ENCODE assay signal across 20 cellular contexts in the genomic region with DNA sequence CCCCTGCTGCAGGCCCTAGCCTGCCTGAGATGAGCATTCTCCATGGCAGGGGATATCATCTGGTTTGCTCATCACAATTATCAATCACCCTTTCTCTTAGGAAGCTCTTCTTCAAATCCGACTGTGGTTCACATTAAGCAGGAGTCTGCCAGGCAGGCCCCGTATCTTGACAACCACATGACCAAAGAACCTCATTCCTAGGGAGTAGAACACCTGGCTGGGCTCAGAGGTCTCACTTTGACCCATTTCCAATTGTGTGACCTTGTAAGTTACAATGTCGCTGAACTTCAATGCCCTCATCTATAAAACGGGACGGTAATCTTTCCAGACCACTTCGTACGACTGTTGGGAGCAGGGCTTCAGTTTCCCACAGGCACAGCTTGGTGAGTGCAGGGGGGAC.
"Had no signal": no experiment of that assay in that cellular context is flagged by ENCODE, and none has a peak within 500 bp of the region (broad histone marks: within the 10 kb centered on the region; RNA-seq: fewer than 3 reads in every experiment).

No MANE protein-coding gene starts in this region.

- H3K9me3 Mint-ChIP-seq: dendritic cell treated with granulocyte-macrophage colony-stimulating factor and Interleukin-4, amounts not matched to agents 40 ng/mL and 50 ng/mL, for 4 days; naive B cell; stimulated activated memory B cell treated with anti-CD40 and anti-IgM and Interleukin-4, amounts not matched to agents 10 μg/mL and 1 μg/mL and 100 μg/mL, for 72 hours; stimulated activated naive CD8-positive, alpha-beta T cell treated with anti-CD3 and anti-CD28 coated beads, Interleukin-15, Interleukin-2, amounts not matched to agents 100 ng/mL and 50 ng/mL, for 24 hours had no signal

- H3K27ac ChIP-seq: foreskin keratinocyte, hepatocyte, right lobe of liver, spleen, tibial artery, upper lobe of right lung, vagina had no signal

- H3K4me1 Mint-ChIP-seq: stimulated activated memory B cell treated with anti-CD40 and anti-IgM and Interleukin-4, amounts not matched to agents 10 μg/mL and 1 μg/mL and 100 μg/mL, for 72 hours had no signal

- H3K27ac Mint-ChIP-seq: dendritic cell treated with granulocyte-macrophage colony-stimulating factor and Interleukin-4, amounts not matched to agents 40 ng/mL and 50 ng/mL, for 4 days; naive B cell; stimulated activated memory B cell treated with anti-CD40 and anti-IgM and Interleukin-4, amounts not matched to agents 10 μg/mL and 1 μg/mL and 100 μg/mL, for 72 hours; stimulated activated naive CD8-positive, alpha-beta T cell treated with anti-CD3 and anti-CD28 coated beads, Interleukin-15, Interleukin-2, amounts not matched to agents 100 ng/mL and 50 ng/mL, for 24 hours had no signal

- H3K79me2 ChIP-seq: hepatocyte had no signal

- ATAC-seq: foreskin keratinocyte; stimulated activated memory B cell treated with anti-CD40 and anti-IgM and Interleukin-4, amounts not matched to agents 10 μg/mL and 1 μg/mL and 100 μg/mL, for 72 hours had no signal

- H3K27me3 Mint-ChIP-seq: stimulated activated naive CD8-positive, alpha-beta T cell treated with anti-CD3 and anti-CD28 coated beads, Interleukin-15, Interleukin-2, amounts not matched to agents 100 ng/mL and 50 ng/mL, for 24 hours had no signal

- H3K36me3 ChIP-seq: right lobe of liver, spleen, tibial artery, upper lobe of right lung, vagina had no signal

- H3K4me2 ChIP-seq: hepatocyte had no signal

- H3K4me1 ChIP-seq: foreskin keratinocyte, right lobe of liver, upper lobe of right lung, vagina had no signal

- H3K4me3 ChIP-seq: hepatocyte, right lobe of liver, spleen, tibial artery, upper lobe of right lung, vagina had no signal

- H3K9me3 ChIP-seq: right lobe of liver, spleen, tibial artery, upper lobe of right lung, vagina had no signal

- H3K36me3 Mint-ChIP-seq: naive B cell; stimulated activated memory B cell treated with anti-CD40 and anti-IgM and Interleukin-4, amounts not matched to agents 10 μg/mL and 1 μg/mL and 100 μg/mL, for 72 hours had no signal

- H2AFZ ChIP-seq: hepatocyte had no signal

- DNase-seq: cerebellar nuclear complex; erythroblast; foreskin keratinocyte; kidney; left cardiac atrium; mesendoderm; naive B cell; occipital lobe; stimulated activated CD4-positive, alpha-beta T cell treated with anti-CD3 and anti-CD28 coated beads, Interleukin-15, amount 100 ng/mL, for 24 hours; stimulated activated CD4-positive, alpha-beta T cell treated with anti-CD3 and anti-CD28 coated beads, Interleukin-1b, Interleukin-23, amount 100 ng/mL, for 48 hours; stimulated activated CD4-positive, alpha-beta T cell treated with anti-CD3 and anti-CD28 coated beads, Interleukin-4, amount 100 ng/mL, for 24 hours had no signal

- H3K4me3 Mint-ChIP-seq: dendritic cell treated with granulocyte-macrophage colony-stimulating factor and Interleukin-4, amounts not matched to agents 40 ng/mL and 50 ng/mL, for 4 days; naive B cell; stimulated activated memory B cell treated with anti-CD40 and anti-IgM and Interleukin-4, amounts not matched to agents 10 μg/mL and 1 μg/mL and 100 μg/mL, for 72 hours; stimulated activated naive CD8-positive, alpha-beta T cell treated with anti-CD3 and anti-CD28 coated beads, Interleukin-15, Interleukin-2, amounts not matched to agents 100 ng/mL and 50 ng/mL, for 24 hours had no signal

- H3K27me3 ChIP-seq: hepatocyte, right lobe of liver, upper lobe of right lung, vagina had no signal
